ENCODE assay signal across 11 cellular contexts in the genomic region with DNA sequence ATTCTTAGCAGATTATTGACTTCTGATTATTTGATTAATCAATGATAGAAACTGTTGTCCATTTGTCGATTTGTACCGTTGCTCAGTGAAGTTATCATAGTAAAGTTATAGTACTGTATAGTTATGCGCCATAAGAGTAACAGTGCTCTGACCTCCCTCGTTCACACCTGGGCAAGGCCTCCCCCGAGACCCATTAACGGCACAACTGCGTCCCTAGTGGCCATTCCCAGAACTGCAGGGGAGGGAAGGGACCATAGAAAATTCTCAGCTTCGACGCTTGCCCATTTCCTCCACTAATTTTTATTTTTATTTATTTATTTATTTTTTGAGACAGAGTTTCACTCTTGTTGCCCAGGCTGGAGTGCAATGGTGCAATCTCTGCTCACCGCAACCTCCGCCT.
DNase-seq lines count a peak whose midpoint lies in the region; ATAC-seq and TF ChIP-seq lines count a peak whose summit lies in the region.
"Had no signal": no experiment of that assay in that cellular context is flagged by ENCODE, and none has a peak within 500 bp of the region (broad histone marks: within the 10 kb centered on the region; RNA-seq: fewer than 3 reads in every experiment).

No MANE protein-coding gene starts in this region.

- ATAC-seq in psoas muscle (no peak), GM19455 (IDR thresholded peaks at IDR 0.05; ENCODE audit: unreplicated experiment) (no peak)

- H3K4me1 ChIP-seq in psoas muscle: no peaks in the 10 kb centered on the region

- peak; percentile 57 for DNase-seq in activated CD8-positive, alpha-beta memory T cell treated with anti-CD3 and anti-CD28 coated beads, Interleukin-2, amount 50 U/mL, for 48 hours
- no peak for DNase-seq in activated CD8-positive, alpha-beta memory T cell treated with anti-CD3 and anti-CD28 coated beads for 24 hours
- DNase-seq in LNCaP clone FGC (ENCODE audit: low read depth) (no peak), choroid plexus epithelial cell (ENCODE audit: low read depth) (no peak), psoas muscle (no peak), amniotic stem cell (lab: John Stamatoyannopoulos, UW) (no peak), SW 1271 (lab: John Stamatoyannopoulos, UW) (no peak)
- DNase-seq: CD4-positive, CD25-positive, alpha-beta regulatory T cell; NCI-H2081 treated with DMSO at 0.1 percent for 48 hours; T-helper 2 cell had no signal

- no peaks in the 10 kb centered on the region for H3K36me3 ChIP-seq in psoas muscle (ENCODE audit: insufficient read depth in 1 of 2, low read depth in 1 of 2)

- H3K27ac ChIP-seq in psoas muscle: no peak overlapping the region

- peak; percentile 64 for TF ChIP-seq CTCF in LNCaP clone FGC (IDR thresholded peaks at IDR 0.05; ENCODE audit: control insufficient read depth, extremely low read depth, insufficient read depth)
- TF ChIP-seq CTCF in choroid plexus epithelial cell (conservative IDR thresholded peaks at IDR 0.05; ENCODE audit: low read depth, low read length): peak; percentile 19
- TF ChIP-seq CTCF in psoas muscle (IDR thresholded peaks at IDR 0.05): peak; percentile 16

- H3K9me3 ChIP-seq in psoas muscle: no peaks in the 10 kb centered on the region

- H3K27me3 ChIP-seq in psoas muscle (ENCODE audit: insufficient read depth in 3 of 3, low read length in 2 of 3): no peaks in the 10 kb centered on the region

- H3K4me3 ChIP-seq in LNCaP clone FGC (ENCODE audit: low read depth, low read length): no peak overlapping the region
- H3K4me3 ChIP-seq in choroid plexus epithelial cell (ENCODE audit: low read depth, low read length): no peak overlapping the region
- no peak overlapping the region for H3K4me3 ChIP-seq in psoas muscle

- 77 to 82% (median 81%) methylated on average over 11 of the region's 11 CpGs for WGBS in psoas muscle, 3 donors

- intact Hi-C loops in psoas muscle (cut with DNase I): no loop called here
